ENCODE assay signal across 23 cellular contexts in the genomic region with DNA sequence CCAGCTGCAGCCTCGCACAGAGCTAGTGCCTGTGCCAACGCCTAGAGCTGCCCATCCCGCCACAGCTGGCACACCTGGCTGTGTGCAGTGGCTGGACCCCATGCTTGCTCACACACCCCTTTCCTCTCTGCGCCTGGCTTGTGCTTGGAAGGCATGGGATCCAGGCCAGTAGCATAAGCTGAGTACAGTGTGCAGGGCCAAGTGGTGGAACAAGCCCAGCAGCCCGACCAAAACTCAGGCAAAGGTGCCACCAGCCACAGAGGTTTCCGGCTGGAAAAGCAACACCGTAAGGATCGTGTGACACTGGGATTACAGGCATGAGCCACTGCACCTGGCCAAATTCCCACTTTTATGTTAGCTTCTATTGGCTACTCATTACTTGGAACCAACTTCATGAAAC. TPM values are rescaled to one million over a fixed set of nuclear protein-coding genes. Genes with fewer than 3 reads are reported as not detected.
DNase-seq lines count a peak whose midpoint lies in the region; ATAC-seq and TF ChIP-seq lines count a peak whose summit lies in the region.
"Had no signal": no experiment of that assay in that cellular context is flagged by ENCODE, and none has a peak within 500 bp of the region (broad histone marks: within the 10 kb centered on the region; RNA-seq: fewer than 3 reads in every experiment).

No MANE protein-coding gene starts in this region.

- H2AFZ ChIP-seq in trophoblast cell (ENCODE audit: insufficient read depth, low read length, poor library complexity) = no peak overlapping the region

- no peak overlapping the region for H3K18ac ChIP-seq in trophoblast cell (ENCODE audit: low read length)

- H3K27me3 ChIP-seq in trophoblast cell (ENCODE audit: insufficient read depth, low read length) (no peaks in the 10 kb centered on the region), adrenal gland (no peaks in the 10 kb centered on the region)
- H3K27me3 ChIP-seq: BLaER1 had no signal

- H3K4me1 ChIP-seq in trophoblast cell (ENCODE audit: control insufficient read depth in 1 of 2, insufficient read depth in 2 of 2, low read length in 2 of 2) (peaks cover 0 to 3% of the 10 kb centered on the region in 2 experiments), adrenal gland (replicated peaks in 1 of 2) (no peaks in the 10 kb centered on the region)

- H3K4me3 ChIP-seq in trophoblast cell (ENCODE audit: low read depth, low read length) (peak overlapping the region; percentile 49), adrenal gland (no peak overlapping the region)
- H3K4me3 ChIP-seq: A549, BLaER1 had no signal

- TF ChIP-seq POLR2A in adrenal gland (IDR thresholded peaks at IDR 0.05) = no peak

- no peak overlapping the region for H2BK12ac ChIP-seq in trophoblast cell (ENCODE audit: low read length)

- H3K4me1 Mint-ChIP-seq in activated naive CD4-positive, alpha-beta T cell treated with anti-CD3 and anti-CD28 coated beads, Interleukin-2, amount 10 ng/mL, durations not matched to agents 7 days and 5 days = peaks cover 14% of the 10 kb centered on the region
- H3K4me1 Mint-ChIP-seq in endothelial cell (ENCODE audit: unreplicated experiment) = peaks cover 9% of the 10 kb centered on the region

- peaks cover 10% of the 10 kb centered on the region for H3K27me3 Mint-ChIP-seq in activated naive CD4-positive, alpha-beta T cell treated with anti-CD3 and anti-CD28 coated beads, Interleukin-2, amount 10 ng/mL, durations not matched to agents 7 days and 5 days
- no peaks in the 10 kb centered on the region for H3K27me3 Mint-ChIP-seq in endothelial cell (ENCODE audit: unreplicated experiment)
- H3K27me3 Mint-ChIP-seq: B cell had no signal

- H3K9me3 Mint-ChIP-seq in activated naive CD4-positive, alpha-beta T cell treated with anti-CD3 and anti-CD28 coated beads, Interleukin-2, amount 10 ng/mL, durations not matched to agents 7 days and 5 days = peaks cover 6% of the 10 kb centered on the region
- H3K9me3 Mint-ChIP-seq in endothelial cell (ENCODE audit: unreplicated experiment) = no peaks in the 10 kb centered on the region
- H3K9me3 Mint-ChIP-seq: CD4-positive, CD25-positive, alpha-beta regulatory T cell; CD8-positive, alpha-beta memory T cell had no signal

- no peak overlapping the region for H4K91ac ChIP-seq in trophoblast cell (ENCODE audit: low read depth, low read length)

- H3K36me3 ChIP-seq in trophoblast cell (ENCODE audit: control insufficient read depth in 1 of 2, insufficient read depth in 2 of 2, low read length in 2 of 2) (peaks cover 30 to 46% of the 10 kb centered on the region in 2 experiments), adrenal gland (replicated peaks in 1 of 2) (peaks cover 0 to 19% of the 10 kb centered on the region in 2 donors)
- H3K36me3 ChIP-seq: BLaER1 had no signal

- H3K9me3 ChIP-seq in trophoblast cell (ENCODE audit: insufficient read depth, low read depth, low read length) = peaks cover 2% of the 10 kb centered on the region
- H3K9me3 ChIP-seq in adrenal gland (replicated peaks in 1 of 3) = no peaks in the 10 kb centered on the region
- H3K9me3 ChIP-seq: A549 had no signal

- H3K79me1 ChIP-seq in trophoblast cell (ENCODE audit: low read length) = no peaks in the 10 kb centered on the region

- H4K8ac ChIP-seq in trophoblast cell (ENCODE audit: low read depth, low read length) = no peak overlapping the region

- CTCF ChIA-PET in activated naive CD4-positive, alpha-beta T cell treated with anti-CD3 and anti-CD28 coated beads, Interleukin-2, amount 10 ng/mL, durations not matched to agents 7 days and 5 days (lab: Charles Lee) = interaction anchor here (1.2 kb wide), 1 partner anchor 111 kb away, joined by 3 read pairs; no protein-coding TSS in a partner anchor

- ATAC-seq in GM19463 (IDR thresholded peaks at IDR 0.05; ENCODE audit: unreplicated experiment) = no peak
- ATAC-seq: A549 had no signal

- H3K9ac ChIP-seq in trophoblast cell (ENCODE audit: low read length) = no peak overlapping the region
- H3K9ac ChIP-seq: BLaER1 had no signal

- no peak for DNase-seq in activated naive CD4-positive, alpha-beta T cell treated with anti-CD3 and anti-CD28 coated beads, Interleukin-2, amount 10 ng/mL, durations not matched to agents 7 days and 5 days
- DNase-seq in activated naive CD4-positive, alpha-beta T cell treated with anti-CD3 and anti-CD28 coated beads, Interleukin-2, amount 50 U/mL, for 16 hours = no peak
- DNase-seq in endothelial cell (ENCODE audit: low spot score) = no peak
- DNase-seq in trophoblast cell = no peak
- DNase-seq in amniotic stem cell (lab: John Stamatoyannopoulos, UW) = no peak
- DNase-seq in adrenal gland = no peak
- DNase-seq: AML-193; CD4-positive, alpha-beta memory T cell; CD4-positive, CD25-positive, alpha-beta regulatory T cell; CD8-positive, alpha-beta memory T cell; COR-L47; DMS 273 treated with DMSO at 0.1 percent for 48 hours; DMS153; DMS79; DND-41; EL; GF-D8 had no signal

- no peak overlapping the region for H3K27ac ChIP-seq in trophoblast cell (ENCODE audit: low read depth, low read length)
- no peak overlapping the region for H3K27ac ChIP-seq in adrenal gland
- H3K27ac ChIP-seq: 22Rv1, A549, BLaER1 had no signal

- no peak overlapping the region for H4K12ac ChIP-seq in trophoblast cell (ENCODE audit: low read depth, low read length)

- WGBS in trophoblast cell (ENCODE audit: extremely low coverage, insufficient coverage, insufficient read length) = no CpG with 5 or more reads among the region's 8 CpGs
- WGBS in adrenal gland, 4 donors = 96 to 97% (median 96%) methylated on average over 4 to 8 of the region's 8 CpGs

- no peak overlapping the region for H3K23ac ChIP-seq in trophoblast cell (ENCODE audit: low read length)

- no peak overlapping the region for H2BK120ac ChIP-seq in trophoblast cell (ENCODE audit: insufficient read depth, low read length, poor library complexity)

- no peak overlapping the region for H3K4me3 Mint-ChIP-seq in activated naive CD4-positive, alpha-beta T cell treated with anti-CD3 and anti-CD28 coated beads, Interleukin-2, amount 10 ng/mL, durations not matched to agents 7 days and 5 days
- peak overlapping the region; percentile 80 for H3K4me3 Mint-ChIP-seq in endothelial cell (ENCODE audit: unreplicated experiment)
- H3K4me3 Mint-ChIP-seq: B cell; CD14-positive monocyte; CD4-positive, alpha-beta memory T cell; CD4-positive, CD25-positive, alpha-beta regulatory T cell; CD8-positive, alpha-beta memory T cell had no signal

- H3K79me2 ChIP-seq in trophoblast cell (ENCODE audit: control insufficient read depth, insufficient read depth, low read length, poor library complexity) = no peaks in the 10 kb centered on the region

- TF ChIP-seq CTCF in endothelial cell (IDR thresholded peaks at IDR 0.05; ENCODE audit: unreplicated experiment) (no peak), adrenal gland (IDR thresholded peaks at IDR 0.05) (no peak)

- H2BK5ac ChIP-seq in trophoblast cell (ENCODE audit: low read depth, low read length, poor library complexity) = no peak overlapping the region

- peak overlapping the region; percentile 29 for H3K27ac Mint-ChIP-seq in activated naive CD4-positive, alpha-beta T cell treated with anti-CD3 and anti-CD28 coated beads, Interleukin-2, amount 10 ng/mL, durations not matched to agents 7 days and 5 days
- peak overlapping the region; percentile 48 for H3K27ac Mint-ChIP-seq in endothelial cell (ENCODE audit: unreplicated experiment)
- H3K27ac Mint-ChIP-seq: B cell; CD14-positive monocyte; CD4-positive, alpha-beta memory T cell; CD4-positive, CD25-positive, alpha-beta regulatory T cell had no signal

- H3K4ac ChIP-seq in trophoblast cell (ENCODE audit: low read depth, low read length) = no peak overlapping the region

- H3K36me3 Mint-ChIP-seq in activated naive CD4-positive, alpha-beta T cell treated with anti-CD3 and anti-CD28 coated beads, Interleukin-2, amount 10 ng/mL, durations not matched to agents 7 days and 5 days = no peaks in the 10 kb centered on the region
- peaks cover 40% of the 10 kb centered on the region for H3K36me3 Mint-ChIP-seq in endothelial cell (ENCODE audit: low read depth, unreplicated experiment)
- H3K36me3 Mint-ChIP-seq: CD4-positive, alpha-beta memory T cell; CD4-positive, CD25-positive, alpha-beta regulatory T cell had no signal

- H2AK5ac ChIP-seq in trophoblast cell (ENCODE audit: low read length) = no peak overlapping the region

- no peak overlapping the region for H3K14ac ChIP-seq in trophoblast cell (ENCODE audit: low read length)

- intact Hi-C loops in adrenal gland (cut with DNase I) = loop anchor here in 1 of 2 donors (10.0 kb wide), 1 partner anchor 114 kb away; no protein-coding TSS in a partner anchor

- no peak overlapping the region for H3K4me2 ChIP-seq in trophoblast cell (ENCODE audit: low read length)
- H3K4me2 ChIP-seq: A549, BLaER1 had no signal

RNA-seq across cellular contexts. Expression of gene SCRN1, which starts 38.4 kb away (rescaled TPM):
- 64.4 TPM for total RNA-seq in endothelial cell (ENCODE audit: unreplicated experiment)
- polyA plus RNA-seq in trophoblast cell (2013) = 44.0 and 47.0 TPM in 2 replicates
- 10 to 100 TPM; 37.4 to 65.2 (median 50.2) TPM for total RNA-seq in adrenal gland
- 10 to 100 TPM in 2 of 3 donors, 1 to 10 TPM in 1; 8.2 to 56.1 (median 10.8) TPM for polyA plus RNA-seq in adrenal gland
